20 cellular contexts compared by ENCODE assay signal in genomic region chr6:150228067-150228733, GRCh38.
A peak's percentile ranks its signal among the peaks of the same experiment; 100 is the strongest.
DNase-seq lines count a peak whose midpoint lies in the region; ATAC-seq, FAIRE-seq and TF ChIP-seq lines count a peak whose summit lies in the region.
"Had no signal": no experiment of that assay in that cellular context is flagged by ENCODE, and none has a peak within 500 bp of the region (broad histone marks: within the 10 kb centered on the region; RNA-seq: fewer than 3 reads in every experiment).

No MANE protein-coding gene starts in this region.

- peaks cover 0 to 4% (median 0%) of the 10 kb centered on the region in 11 donors for H3K9me3 ChIP-seq in heart right ventricle
- no peaks in the 10 kb centered on the region for H3K9me3 ChIP-seq in stomach
- H3K9me3 ChIP-seq: A549, HAP-1, SJSA1 had no signal

- TF ChIP-seq CTCF in heart right ventricle (IDR thresholded peaks at IDR 0.05) = no peak
- no peak for TF ChIP-seq CTCF in stomach (IDR thresholded peaks at IDR 0.05)

- in situ Hi-C loops in ACHN (cut with HindIII; ENCODE audit: low pct_ligation_motif_present, low pct_unique_long_range_greater_than_20kb, low sequenced_read_pairs) = no loop called here

- FAIRE-seq in RCC 7860 (lab: Jason Lieb, UNC) = no peak
- FAIRE-seq: A549 had no signal

- H3K27me3 Mint-ChIP-seq in activated T-cell treated with anti-CD3 and anti-CD28 coated beads, Interleukin-2, amount 50 U/mL, for 24 hours = peaks cover 49% of the 10 kb centered on the region

- intact Hi-C loops in heart right ventricle (cut with DNase I) = no loop called here
- intact Hi-C loops in left colon (cut with DNase I, micrococcal nuclease) = no loop called here
- intact Hi-C loops in stomach (cut with DNase I; ENCODE audit: low total_unique reads) = no loop called here

- H3K27ac ChIP-seq in heart right ventricle (peak overlapping the region in 2 of 10 donors; percentile 9 to 33), stomach (no peak overlapping the region)
- H3K27ac ChIP-seq: A549, KMS-11, SJSA1 had no signal

- no peak overlapping the region for H3K27ac Mint-ChIP-seq in activated T-cell treated with anti-CD3 and anti-CD28 coated beads, Interleukin-2, amount 50 U/mL, for 24 hours

- DNase-seq in ACHN = peak; percentile 40
- peak; percentile 53 for DNase-seq in RCC 7860 (ENCODE audit: low spot score)
- no peak for DNase-seq in heart right ventricle
- no peak for DNase-seq in left colon
- DNase-seq in stomach = no peak
- DNase-seq in effector CD4-positive, alpha-beta T cell = no peak
- no peak for DNase-seq in pons (ENCODE audit: low spot score)
- no peak for DNase-seq in activated T-cell treated with anti-CD3 and anti-CD28 coated beads, Interleukin-2, amount 50 U/mL, for 24 hours
- DNase-seq: COR-L47, DMS153, NCI-H1048, NCI-H1436 treated with DMSO at 0.1 percent for 48 hours, NCI-H2029 treated with DMSO at 0.1 percent for 48 hours, NCI-H748 treated with DMSO at 0.1 percent for 48 hours, OCI-M1, RPMI8226 had no signal

- 34 to 35% methylated on average over 5 of the region's 5 CpGs for WGBS in heart right ventricle, 2 donors
- WGBS in stomach, 5 donors = 69 to 72% (median 71%) methylated on average over 5 of the region's 5 CpGs

- H3K27me3 ChIP-seq in heart right ventricle = peaks cover 0 to 30% (median 0%) of the 10 kb centered on the region in 7 donors
- peaks cover 0 to 21% (median 0%) of the 10 kb centered on the region in 3 donors for H3K27me3 ChIP-seq in stomach

- H3K36me3 ChIP-seq in heart right ventricle (no peaks in the 10 kb centered on the region), stomach (no peaks in the 10 kb centered on the region)
- H3K36me3 ChIP-seq: HAP-1, SJSA1 had no signal

- no peaks in the 10 kb centered on the region for H3K36me3 Mint-ChIP-seq in activated T-cell treated with anti-CD3 and anti-CD28 coated beads, Interleukin-2, amount 50 U/mL, for 24 hours (ENCODE audit: low read depth)

- no peaks in the 10 kb centered on the region for H3K9me3 Mint-ChIP-seq in activated T-cell treated with anti-CD3 and anti-CD28 coated beads, Interleukin-2, amount 50 U/mL, for 24 hours

- peaks cover 9% of the 10 kb centered on the region for H3K4me1 Mint-ChIP-seq in activated T-cell treated with anti-CD3 and anti-CD28 coated beads, Interleukin-2, amount 50 U/mL, for 24 hours (ENCODE audit: low read depth)

- peaks cover 0 to 30% (median 10%) of the 10 kb centered on the region in 9 donors for H3K4me1 ChIP-seq in heart right ventricle
- H3K4me1 ChIP-seq in stomach = no peaks in the 10 kb centered on the region
- H3K4me1 ChIP-seq: A549, HAP-1 had no signal

- no peak for TF ChIP-seq POLR2A in stomach (IDR thresholded peaks at IDR 0.05)

- no peak for TF ChIP-seq EP300 in stomach (IDR thresholded peaks at IDR 0.05)

- ATAC-seq in heart right ventricle = peak in 6 of 8 donors; percentile 11 to 68 (median 46)
- peak; percentile 98 for ATAC-seq in left colon
- ATAC-seq: A549 had no signal

- H3K4me3 ChIP-seq in heart right ventricle (no peak overlapping the region), stomach (no peak overlapping the region)
- H3K4me3 ChIP-seq: A549, HAP-1, SJSA1 had no signal

- H3K4me3 Mint-ChIP-seq in activated T-cell treated with anti-CD3 and anti-CD28 coated beads, Interleukin-2, amount 50 U/mL, for 24 hours = no peak overlapping the region

Comparison
In these comparisons a context has a peak if more than half of its experiments do, and no peak if none do; other contexts are left out.
1. DNase-seq: peak in ACHN (single experiment) and RCC 7860 (single experiment); none in heart right ventricle (0 of 2), left colon (0 of 2), stomach (single experiment), effector CD4-positive, alpha-beta T cell (single experiment), pons (single experiment) and activated T-cell treated with anti-CD3 and anti-CD28 coated beads, Interleukin-2, amount 50 U/mL, for 24 hours (single experiment).